11 cellular contexts compared by ENCODE assay signal in the genomic region with DNA sequence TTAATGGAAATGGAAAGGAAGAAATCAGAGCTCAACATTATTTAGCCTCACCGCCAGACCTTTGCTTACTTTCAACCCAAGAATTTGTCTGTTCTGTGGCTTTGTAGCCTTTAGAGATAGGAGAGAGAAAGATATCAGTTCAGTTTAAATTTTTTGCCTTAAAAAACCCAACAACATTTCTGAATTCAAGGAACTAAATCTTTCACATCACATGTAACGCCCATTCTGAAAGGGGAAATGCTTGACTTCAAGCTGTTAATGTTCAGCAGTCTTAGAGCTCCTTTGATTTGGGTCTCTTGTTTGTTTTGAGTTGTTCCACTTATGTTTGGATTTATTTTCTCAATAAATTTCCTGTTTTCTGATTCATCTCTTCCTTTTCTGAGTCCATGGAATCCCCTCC.
DNase-seq lines count a peak whose midpoint lies in the region; ATAC-seq and TF ChIP-seq lines count a peak whose summit lies in the region.
"Had no signal": no experiment of that assay in that cellular context is flagged by ENCODE, and none has a peak within 500 bp of the region (broad histone marks: within the 10 kb centered on the region; RNA-seq: fewer than 3 reads in every experiment).

No MANE protein-coding gene starts in this region.

- peaks cover 86% of the 10 kb centered on the region for H3K4me1 Mint-ChIP-seq in HFFc6 (ENCODE audit: low read depth)
- peaks cover 54% of the 10 kb centered on the region for H3K4me1 Mint-ChIP-seq in activated T-helper 2 cell treated with anti-CD3 and anti-CD28 coated beads, Interferon-gamma antibody, Interleukin-2, Interleukin-4, amounts not matched to agents 10 μg/mL and 5 μg/mL and 100 μg/mL, durations not matched to agents 14 hours and 24 hours and 36 hours (ENCODE audit: low read depth)
- peaks cover 55% of the 10 kb centered on the region for H3K4me1 Mint-ChIP-seq in stimulated activated effector memory CD8-positive, alpha-beta T cell treated with anti-CD3 and anti-CD28 coated beads, Interleukin-12 subunit alpha, Interleukin-12 subunit beta, amount 100 ng/mL, for 72 hours

- no peak overlapping the region for H3K4me3 Mint-ChIP-seq in HFFc6
- H3K4me3 Mint-ChIP-seq in activated T-helper 2 cell treated with anti-CD3 and anti-CD28 coated beads, Interferon-gamma antibody, Interleukin-2, Interleukin-4, amounts not matched to agents 10 μg/mL and 5 μg/mL and 100 μg/mL, durations not matched to agents 14 hours and 24 hours and 36 hours (ENCODE audit: low read depth) = no peak overlapping the region
- peak overlapping the region; percentile 7 for H3K4me3 Mint-ChIP-seq in stimulated activated effector memory CD8-positive, alpha-beta T cell treated with anti-CD3 and anti-CD28 coated beads, Interleukin-12 subunit alpha, Interleukin-12 subunit beta, amount 100 ng/mL, for 72 hours

- DNase-seq in HFFc6 (no peak), left kidney (ENCODE audit: low read depth, low spot score) (peak; percentile 28), NCI-H748 treated with DMSO at 0.1 percent for 48 hours (lab: John Stamatoyannopoulos, UW) (no peak), DMS114 treated with DMSO at 0.1 percent for 48 hours (lab: John Stamatoyannopoulos, UW; ENCODE audit: unreplicated experiment) (no peak), substantia nigra (lab: John Stamatoyannopoulos, UW) (no peak)
- no peak for DNase-seq in activated T-helper 2 cell treated with anti-CD3 and anti-CD28 coated beads, Interferon-gamma antibody, Interleukin-2, Interleukin-4, amounts not matched to agents 10 μg/mL and 5 μg/mL and 100 μg/mL, durations not matched to agents 14 hours and 24 hours and 36 hours (ENCODE audit: low spot score)
- DNase-seq in stimulated activated effector memory CD8-positive, alpha-beta T cell treated with anti-CD3 and anti-CD28 coated beads, Interleukin-12 subunit alpha, Interleukin-12 subunit beta, amount 100 ng/mL, for 72 hours (ENCODE audit: low spot score in 2 of 2) = no peak
- DNase-seq: activated T-cell treated with anti-CD3 and anti-CD28 coated beads for 4 hours; midbrain; NCI-H187 treated with DMSO at 0.1 percent for 48 hours; stimulated activated CD4-positive, alpha-beta T cell treated with anti-CD3 and anti-CD28 coated beads, Interleukin-12 subunit alpha, Interleukin-12 subunit beta, amount 100 ng/mL, for 4 hours had no signal

- no peak overlapping the region for H3K27ac ChIP-seq in substantia nigra (ENCODE audit: low read depth, low read length, poor library complexity, severe bottlenecking)

- no peak for ATAC-seq in stimulated activated effector memory CD8-positive, alpha-beta T cell treated with anti-CD3 and anti-CD28 coated beads, Interleukin-12 subunit alpha, Interleukin-12 subunit beta, amount 100 ng/mL, for 72 hours

- intact Hi-C loops in activated T-helper 2 cell treated with anti-CD3 and anti-CD28 coated beads, Interferon-gamma antibody, Interleukin-2, Interleukin-4, amounts not matched to agents 10 μg/mL and 5 μg/mL and 100 μg/mL, durations not matched to agents 14 hours and 24 hours and 36 hours (cut with micrococcal nuclease) = loop anchor here (5.0 kb wide), 2 partner anchors 198 to 543 kb away; no protein-coding TSS in a partner anchor

- no peaks in the 10 kb centered on the region for H3K9me3 Mint-ChIP-seq in HFFc6
- no peaks in the 10 kb centered on the region for H3K9me3 Mint-ChIP-seq in activated T-helper 2 cell treated with anti-CD3 and anti-CD28 coated beads, Interferon-gamma antibody, Interleukin-2, Interleukin-4, amounts not matched to agents 10 μg/mL and 5 μg/mL and 100 μg/mL, durations not matched to agents 14 hours and 24 hours and 36 hours
- H3K9me3 Mint-ChIP-seq in stimulated activated effector memory CD8-positive, alpha-beta T cell treated with anti-CD3 and anti-CD28 coated beads, Interleukin-12 subunit alpha, Interleukin-12 subunit beta, amount 100 ng/mL, for 72 hours = no peaks in the 10 kb centered on the region

- peak overlapping the region; percentile 33 for H3K27ac Mint-ChIP-seq in HFFc6
- peak overlapping the region; percentile 78 for H3K27ac Mint-ChIP-seq in activated T-helper 2 cell treated with anti-CD3 and anti-CD28 coated beads, Interferon-gamma antibody, Interleukin-2, Interleukin-4, amounts not matched to agents 10 μg/mL and 5 μg/mL and 100 μg/mL, durations not matched to agents 14 hours and 24 hours and 36 hours
- peak overlapping the region; percentile 78 for H3K27ac Mint-ChIP-seq in stimulated activated effector memory CD8-positive, alpha-beta T cell treated with anti-CD3 and anti-CD28 coated beads, Interleukin-12 subunit alpha, Interleukin-12 subunit beta, amount 100 ng/mL, for 72 hours

- H3K36me3 Mint-ChIP-seq in HFFc6 (ENCODE audit: low read depth) = no peaks in the 10 kb centered on the region; the same call in 1 of the 2 replicates
- peaks cover 64% of the 10 kb centered on the region for H3K36me3 Mint-ChIP-seq in activated T-helper 2 cell treated with anti-CD3 and anti-CD28 coated beads, Interferon-gamma antibody, Interleukin-2, Interleukin-4, amounts not matched to agents 10 μg/mL and 5 μg/mL and 100 μg/mL, durations not matched to agents 14 hours and 24 hours and 36 hours (ENCODE audit: low read depth)
- peaks cover 36% of the 10 kb centered on the region for H3K36me3 Mint-ChIP-seq in stimulated activated effector memory CD8-positive, alpha-beta T cell treated with anti-CD3 and anti-CD28 coated beads, Interleukin-12 subunit alpha, Interleukin-12 subunit beta, amount 100 ng/mL, for 72 hours

- no peaks in the 10 kb centered on the region for H3K27me3 Mint-ChIP-seq in HFFc6 (ENCODE audit: insufficient read depth)
- H3K27me3 Mint-ChIP-seq in activated T-helper 2 cell treated with anti-CD3 and anti-CD28 coated beads, Interferon-gamma antibody, Interleukin-2, Interleukin-4, amounts not matched to agents 10 μg/mL and 5 μg/mL and 100 μg/mL, durations not matched to agents 14 hours and 24 hours and 36 hours (ENCODE audit: low read depth) = no peaks in the 10 kb centered on the region

- no peak for TF ChIP-seq CTCF in HFFc6 (IDR thresholded peaks at IDR 0.05)
